Comparison of ENCODE assay signal across 9 cellular contexts in the genomic region with DNA sequence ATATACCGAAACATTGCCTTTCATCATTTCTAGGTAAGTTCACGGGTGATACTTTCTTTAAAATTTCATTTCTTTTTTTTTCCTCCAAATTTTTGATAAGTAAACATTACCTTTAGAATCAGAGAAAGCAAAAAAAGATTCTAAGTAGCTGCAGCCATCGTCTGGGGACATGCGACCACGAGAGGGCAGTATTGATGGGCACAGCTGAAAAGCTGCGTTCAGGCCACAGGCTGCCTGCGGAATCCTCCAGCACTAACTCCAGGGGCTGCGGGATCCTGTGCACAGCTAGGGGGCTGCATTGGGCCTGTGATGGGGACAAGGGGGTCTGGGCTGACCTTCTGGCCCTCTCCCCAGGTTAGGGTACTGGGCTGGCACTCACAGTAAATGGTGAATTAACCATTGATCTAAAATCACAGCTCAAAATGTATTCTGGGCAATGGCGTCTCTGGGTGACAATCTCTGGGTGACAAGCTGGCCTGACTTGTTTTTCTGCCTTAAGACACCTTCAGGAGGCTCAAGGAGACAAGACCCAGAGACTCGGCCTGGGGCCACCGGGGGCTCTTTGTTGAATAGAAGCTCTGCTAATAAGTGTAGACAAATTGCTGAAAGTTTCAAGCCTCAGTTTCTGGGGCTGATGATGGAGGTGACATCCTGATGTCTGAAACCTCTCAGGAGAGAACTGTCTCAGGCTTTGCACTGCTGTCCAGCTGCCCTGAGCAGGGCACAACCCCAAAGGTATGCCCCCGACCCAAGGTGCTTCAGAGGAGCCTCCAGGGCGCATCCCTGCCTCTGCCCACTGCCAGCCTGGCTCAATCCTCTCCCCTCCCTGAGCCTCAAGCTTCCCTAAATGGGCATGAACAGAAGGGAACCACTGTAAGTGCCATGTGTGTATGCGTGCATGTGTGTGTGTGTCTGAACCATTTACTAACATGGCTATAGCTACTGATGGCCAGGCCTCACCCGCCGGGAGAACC. TPM values are rescaled to one million over a fixed set of nuclear protein-coding genes. Genes with fewer than 3 reads are reported as not detected.
DNase-seq lines count a peak whose midpoint lies in the region; ATAC-seq and TF ChIP-seq lines count a peak whose summit lies in the region.
"Had no signal": no experiment of that assay in that cellular context is flagged by ENCODE, and none has a peak within 500 bp of the region (broad histone marks: within the 10 kb centered on the region; RNA-seq: fewer than 3 reads in every experiment).

No MANE protein-coding gene starts in this region.

- no peak overlapping the region for H3K4me2 ChIP-seq in MM.1S (ENCODE audit: low read depth, low read length)

- no peaks in the 10 kb centered on the region for H3K9me3 Mint-ChIP-seq in brain

- H3K9me2 ChIP-seq in MM.1S (replicated peaks; ENCODE audit: insufficient read depth, low read length), result no peaks in the 10 kb centered on the region

- H3K4me1 ChIP-seq in MM.1S (ENCODE audit: low read length), result no peaks in the 10 kb centered on the region

- H3K27me3 Mint-ChIP-seq in brain, result no peaks in the 10 kb centered on the region

- ATAC-seq in HG02571 (IDR thresholded peaks at IDR 0.05; ENCODE audit: unreplicated experiment) (no peak), HG03469 (IDR thresholded peaks at IDR 0.05; ENCODE audit: unreplicated experiment) (no peak)

- no peak overlapping the region for H3K4me3 ChIP-seq in MM.1S (ENCODE audit: low read length)

- no peak overlapping the region for H3K27ac ChIP-seq in MM.1S (ENCODE audit: low read length)
- H3K27ac ChIP-seq: epithelial cell of prostate had no signal

- H3K9me3 ChIP-seq in MM.1S (replicated peaks; ENCODE audit: insufficient read depth, low read length), result no peaks in the 10 kb centered on the region

- H3K79me2 ChIP-seq in MM.1S (ENCODE audit: low read length), result no peaks in the 10 kb centered on the region

- no peak overlapping the region for H2AFZ ChIP-seq in MM.1S (ENCODE audit: low read length)

- H3K27ac Mint-ChIP-seq in brain, result peak overlapping the region in 4 of 5 experiments; percentile 45 to 70 (median 63)

- H3K27me3 ChIP-seq in MM.1S (replicated peaks; ENCODE audit: insufficient read depth, low read length), result peaks cover 3% of the 10 kb centered on the region

- peak; percentile 76 for TF ChIP-seq CTCF in MM.1S (IDR thresholded peaks at IDR 0.05; ENCODE audit: low read length)
- peak; percentile 87 to 93 for TF ChIP-seq CTCF in brain (conservative IDR thresholded peaks at IDR 0.05)

- H3F3A ChIP-seq in MM.1S (ENCODE audit: insufficient read depth, low read length), result no peaks in the 10 kb centered on the region

- H3K36me3 Mint-ChIP-seq in brain, result peaks cover 21% of the 10 kb centered on the region

- H3K9ac ChIP-seq in MM.1S (ENCODE audit: low read length), result no peak overlapping the region

- peak; percentile 83 for DNase-seq in ELF-1 (ENCODE audit: low read depth, low spot score)
- DNase-seq in MM.1S, result peak; percentile 55
- peak; percentile 61 for DNase-seq in UCSD-AML1 (lab: John Stamatoyannopoulos, UW; ENCODE audit: unreplicated experiment)
- DNase-seq in iPS-NIHi7 (ENCODE audit: extremely low spot score), result peak; percentile 91
- DNase-seq in stimulated activated CD4-positive, alpha-beta T cell treated with anti-CD3 and anti-CD28 coated beads, Interleukin-15, amount 100 ng/mL, for 48 hours (ENCODE audit: low read depth in 2 of 2), result peak; percentile 42 to 58

- no peak overlapping the region for H3K4me3 Mint-ChIP-seq in brain

- no peaks in the 10 kb centered on the region for H4K20me1 ChIP-seq in MM.1S (ENCODE audit: insufficient read depth, low read length)

- no peaks in the 10 kb centered on the region for H3K36me3 ChIP-seq in MM.1S (replicated peaks; ENCODE audit: insufficient read depth, low read length)

- H3K4me1 Mint-ChIP-seq in brain, result peaks cover 11% of the 10 kb centered on the region

RNA-seq across cellular contexts. Expression of gene SARDH, which starts 44.3 kb away (rescaled TPM):
- polyA plus RNA-seq in brain (ENCODE audit: insufficient read depth, low read depth, low replicate concordance), result 4.7 TPM
